30 cellular contexts compared by ENCODE assay signal in the genomic region with DNA sequence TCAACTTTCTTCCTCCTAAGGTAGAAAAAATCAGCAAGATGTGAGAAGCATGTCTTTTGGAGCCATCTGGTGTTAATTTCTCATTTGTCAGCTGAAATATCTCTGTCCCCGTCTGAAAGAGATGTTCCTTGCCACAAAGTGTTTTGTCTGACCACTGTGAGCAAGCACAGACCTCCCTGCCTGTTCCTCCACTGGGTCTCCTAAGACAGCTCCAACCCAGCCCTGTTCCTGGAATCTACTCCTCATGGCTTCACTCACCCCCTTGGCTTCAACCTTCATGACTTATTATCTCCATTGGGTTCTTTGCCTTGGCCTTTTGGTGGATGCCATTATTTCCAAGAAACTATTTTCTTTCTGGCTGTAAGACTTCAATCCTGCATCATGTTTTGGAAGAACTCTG.
"Had no signal": no experiment of that assay in that cellular context is flagged by ENCODE, and none has a peak within 500 bp of the region (broad histone marks: within the 10 kb centered on the region; RNA-seq: fewer than 3 reads in every experiment).

No MANE protein-coding gene starts in this region.

- H3K27me3 ChIP-seq: body of pancreas, esophagus muscularis mucosa had no signal

- ATAC-seq: body of pancreas; effector memory CD8-positive, alpha-beta T cell; WTC11 had no signal

- H3K4me1 ChIP-seq: body of pancreas, esophagus muscularis mucosa had no signal

- H3K27ac ChIP-seq: body of pancreas, esophagus muscularis mucosa, VCaP had no signal

- FAIRE-seq: colon, frontal cortex, TTC549 had no signal

- DNase-seq: activated CD4-positive, alpha-beta memory T cell treated with anti-CD3 and anti-CD28 coated beads, Interleukin-2, amount 10 ng/mL, durations not matched to agents 7 days and 5 days; activated CD4-positive, alpha-beta T cell treated with anti-CD3 and anti-CD28 coated beads for 1 hour; activated CD4-positive, alpha-beta T cell treated with anti-CD3 and anti-CD28 coated beads for 4 hours; activated CD4-positive, alpha-beta T cell treated with anti-CD3 and anti-CD28 coated beads, Interleukin-2, amount 10 ng/mL, durations not matched to agents 7 days and 5 days; activated CD4-positive, alpha-beta T cell treated with anti-CD3 and anti-CD28 coated beads, Interleukin-2, amount 50 U/mL, for 4 hours; activated CD8-positive, alpha-beta memory T cell treated with anti-CD3 and anti-CD28 coated beads, Interleukin-2, amount 50 U/mL, for 48 hours; activated gamma-delta T cell; activated naive CD4-positive, alpha-beta T cell; activated naive CD4-positive, alpha-beta T cell treated with anti-CD3 and anti-CD28 coated beads, Interleukin-2, amount 10 ng/mL, durations not matched to agents 7 days and 5 days; activated naive CD8-positive, alpha-beta T cell treated with anti-CD3 and anti-CD28 coated beads, Interleukin-2, amount 10 ng/mL, durations not matched to agents 7 days and 5 days; activated T-cell treated with anti-CD3 and anti-CD28 coated beads for 4 hours; activated T-cell treated with anti-CD3 and anti-CD28 coated beads, Interleukin-2, amount 50 U/mL, for 24 hours; activated T-cell treated with anti-CD3 and anti-CD28 coated beads, Interleukin-2, amount 50 U/mL, for 72 hours; amniotic stem cell; anterior cingulate cortex; body of pancreas; caudate nucleus; cortex of kidney; dermis blood vessel endothelial cell; effector CD4-positive, alpha-beta T cell; effector memory CD8-positive, alpha-beta T cell; erythroblast; head of caudate nucleus; T-helper 2 cell had no signal

- H3K36me3 ChIP-seq: esophagus muscularis mucosa had no signal

- H3K4me3 ChIP-seq: body of pancreas, esophagus muscularis mucosa had no signal

- H3K9me3 ChIP-seq: body of pancreas, esophagus muscularis mucosa had no signal
